ENCODE assay signal across 9 cellular contexts in the genomic region with DNA sequence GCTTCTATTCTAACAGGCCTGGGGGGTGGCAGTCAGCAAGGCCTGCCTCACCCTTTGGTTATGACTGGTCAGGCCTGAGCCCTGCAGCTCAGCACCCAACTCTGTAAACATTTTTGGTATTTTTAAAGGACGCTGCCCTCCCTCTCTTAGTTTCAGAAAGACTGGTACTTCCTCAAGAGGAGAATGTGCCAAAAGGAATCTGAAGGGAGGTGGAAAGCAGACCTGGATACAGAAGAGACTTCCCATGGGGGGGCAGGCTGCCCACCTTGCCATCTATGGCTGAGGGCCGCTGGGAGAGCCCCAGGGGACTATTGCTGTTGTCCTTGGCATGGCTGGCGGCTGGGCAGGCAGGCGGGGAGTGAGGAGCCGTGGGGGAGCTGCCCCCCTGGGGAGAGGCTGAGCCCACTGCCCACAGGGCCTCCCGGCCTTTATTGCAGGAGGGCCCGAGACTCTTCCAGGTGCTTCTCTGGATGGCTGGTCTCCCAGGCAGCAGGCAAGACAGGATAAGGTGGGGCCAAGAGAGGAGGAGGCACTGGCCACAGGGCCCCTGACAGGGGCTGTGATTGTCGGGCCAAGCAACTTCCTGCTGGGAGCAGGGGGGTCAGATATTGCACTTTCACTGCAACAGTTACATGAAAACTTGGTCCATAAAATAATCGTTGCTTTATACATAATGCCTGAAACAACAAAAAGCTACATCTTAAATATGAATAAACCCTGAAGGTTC. TPM values are rescaled to one million over a fixed set of nuclear protein-coding genes. Genes with fewer than 3 reads are reported as not detected.
A peak's percentile ranks its signal among the peaks of the same experiment; 100 is the strongest.
DNase-seq lines count a peak whose midpoint lies in the region; ATAC-seq and TF ChIP-seq lines count a peak whose summit lies in the region.
"Had no signal": no experiment of that assay in that cellular context is flagged by ENCODE, and none has a peak within 500 bp of the region (broad histone marks: within the 10 kb centered on the region; RNA-seq: fewer than 3 reads in every experiment).

No MANE protein-coding gene starts in this region.

- no peak overlapping the region for H3K18ac ChIP-seq in mesenchymal stem cell (ENCODE audit: low read depth in 1 of 2, low read length in 2 of 2)

- TF ChIP-seq CTCF in ascending aorta (IDR thresholded peaks at IDR 0.05) (no peak), tibial artery (IDR thresholded peaks at IDR 0.05) (no peak)

- no peak overlapping the region for H3K14ac ChIP-seq in mesenchymal stem cell (ENCODE audit: low read length in 2 of 2)

- 67% methylated on average over 9 of the region's 9 CpGs for WGBS in mesenchymal stem cell

- peak overlapping the region; percentile 43 for H4K8ac ChIP-seq in mesenchymal stem cell (ENCODE audit: low read length)

- H3K9me3 Mint-ChIP-seq in activated T-cell treated with anti-CD3 and anti-CD28 coated beads, Interleukin-2, amount 50 U/mL, for 24 hours: no peaks in the 10 kb centered on the region

- peak overlapping the region in 1 of 2 experiments; percentile 15 for H3K4ac ChIP-seq in mesenchymal stem cell (ENCODE audit: low read depth in 1 of 2, low read length in 2 of 2)

- no peak for ATAC-seq in GM18519 (IDR thresholded peaks at IDR 0.05; ENCODE audit: low FRiP score, unreplicated experiment)

- peak overlapping the region in 1 of 2 experiments; percentile 54 for H2BK12ac ChIP-seq in mesenchymal stem cell (ENCODE audit: low read length in 2 of 2)

- peaks cover 12% of the 10 kb centered on the region for H3K79me1 ChIP-seq in mesenchymal stem cell (replicated peaks; ENCODE audit: low read length, poor library complexity, severe bottlenecking)

- H3K4me3 Mint-ChIP-seq in activated T-cell treated with anti-CD3 and anti-CD28 coated beads, Interleukin-2, amount 50 U/mL, for 24 hours: peak overlapping the region; percentile 93

- H3K27me3 Mint-ChIP-seq in activated T-cell treated with anti-CD3 and anti-CD28 coated beads, Interleukin-2, amount 50 U/mL, for 24 hours: no peaks in the 10 kb centered on the region

- H3K9me3 ChIP-seq in ascending aorta (no peaks in the 10 kb centered on the region), mesenchymal stem cell (ENCODE audit: control insufficient read depth, low read length) (no peaks in the 10 kb centered on the region), tibial artery (no peaks in the 10 kb centered on the region)

- no peak overlapping the region for H2BK120ac ChIP-seq in mesenchymal stem cell (ENCODE audit: low read depth, low read length)

- H3K4me3 ChIP-seq in ascending aorta (peak overlapping the region; percentile 37 to 95), mesenchymal stem cell (ENCODE audit: insufficient read depth in 1 of 2, low read depth in 1 of 2, low read length in 2 of 2) (peak overlapping the region in 1 of 2 experiments; percentile 57), tibial artery (peak overlapping the region; percentile 7 to 24)

- H3K4me1 Mint-ChIP-seq in activated T-cell treated with anti-CD3 and anti-CD28 coated beads, Interleukin-2, amount 50 U/mL, for 24 hours (ENCODE audit: low read depth): peaks cover 44% of the 10 kb centered on the region

- H3K36me3 ChIP-seq in ascending aorta (peaks cover 21 to 34% of the 10 kb centered on the region in 2 donors), mesenchymal stem cell (ENCODE audit: control insufficient read depth in 1 of 2, insufficient read depth in 2 of 2, low read depth in 1 of 2, low read length in 2 of 2) (peaks cover 38 to 68% of the 10 kb centered on the region in 2 experiments), tibial artery (peaks cover 0 to 53% (median 32%) of the 10 kb centered on the region in 3 donors)

- H3K27me3 ChIP-seq in ascending aorta (no peaks in the 10 kb centered on the region), mesenchymal stem cell (ENCODE audit: control insufficient read depth in 1 of 2, insufficient read depth in 1 of 2, low read length in 2 of 2) (no peaks in the 10 kb centered on the region), tibial artery (no peaks in the 10 kb centered on the region)

- H3K4me2 ChIP-seq in mesenchymal stem cell (ENCODE audit: low read length, poor library complexity, severe bottlenecking): no peak overlapping the region

- H3K23ac ChIP-seq in mesenchymal stem cell (ENCODE audit: low read length in 2 of 2): peak overlapping the region in 1 of 2 experiments; percentile 26

- H2BK15ac ChIP-seq in mesenchymal stem cell (ENCODE audit: low read depth, poor library complexity, severe bottlenecking): no peak overlapping the region

- H3K9ac ChIP-seq in mesenchymal stem cell (ENCODE audit: low read length): peak overlapping the region; percentile 71

- no peak for DNase-seq in activated T-cell treated with anti-CD3 and anti-CD28 coated beads, Interleukin-2, amount 50 U/mL, for 24 hours
- no peak for DNase-seq in activated T-cell treated with anti-CD3 and anti-CD28 coated beads, Interleukin-2, amount 50 U/mL, for 48 hours
- DNase-seq in ascending aorta (ENCODE audit: low spot score in 2 of 2) (no peak), mesenchymal stem cell (no peak), tibial artery (peak in 1 of 2 donors; percentile 87), NCI-H187 treated with DMSO at 0.1 percent for 48 hours (lab: John Stamatoyannopoulos, UW) (no peak)
- no peak for DNase-seq in activated CD4-positive, alpha-beta T cell treated with anti-CD3 and anti-CD28 coated beads, Interleukin-2, amount 50 U/mL, for 4 hours
- DNase-seq: stimulated activated CD4-positive, alpha-beta T cell treated with anti-CD3 and anti-CD28 coated beads, Interleukin-4, amount 100 ng/mL, for 24 hours had no signal

- H3K36me3 Mint-ChIP-seq in activated T-cell treated with anti-CD3 and anti-CD28 coated beads, Interleukin-2, amount 50 U/mL, for 24 hours (ENCODE audit: low read depth): peaks cover 61% of the 10 kb centered on the region

- H4K91ac ChIP-seq in mesenchymal stem cell (ENCODE audit: low read length): no peak overlapping the region

- peak overlapping the region; percentile 91 for H3K27ac Mint-ChIP-seq in activated T-cell treated with anti-CD3 and anti-CD28 coated beads, Interleukin-2, amount 50 U/mL, for 24 hours

- H2BK5ac ChIP-seq in mesenchymal stem cell (ENCODE audit: low read depth, low read length, poor library complexity, severe bottlenecking): peak overlapping the region; percentile 25

- H3K27ac ChIP-seq in ascending aorta (peak overlapping the region; percentile 93 to 95), mesenchymal stem cell (ENCODE audit: low read length, poor library complexity, severe bottlenecking) (no peak overlapping the region), tibial artery (peak overlapping the region; percentile 96 to 98)

- H3K4me1 ChIP-seq in ascending aorta (peaks cover 27 to 54% of the 10 kb centered on the region in 2 donors), mesenchymal stem cell (ENCODE audit: control insufficient read depth, insufficient read depth, low read depth, low read length) (peaks cover 48% of the 10 kb centered on the region), tibial artery (peaks cover 11 to 61% (median 58%) of the 10 kb centered on the region in 4 donors)

- H2AK5ac ChIP-seq in mesenchymal stem cell (ENCODE audit: low read length, severe bottlenecking): no peak overlapping the region

- intact Hi-C loops in ascending aorta (cut with DNase I) (loop anchor here (2.0 kb wide), 1 partner anchor 249 kb away; the partner anchor contains the start of genes MPHOSPH9 and MTRFR), tibial artery (cut with DNase I; ENCODE audit: low total_unique reads) (loop anchor here (10.0 kb wide), 1 partner anchor 161 kb away; no protein-coding TSS in a partner anchor)

- H2AFZ ChIP-seq in mesenchymal stem cell (ENCODE audit: low read depth, low read length): no peak overlapping the region

RNA-seq across cellular contexts. Expression of gene ARL6IP4, which starts 3.5 kb away (rescaled TPM):
- 197 TPM for total RNA-seq in ascending aorta
- 142 TPM for polyA plus RNA-seq in mesenchymal stem cell (2013, experiment 1 of 2)
- polyA plus RNA-seq in mesenchymal stem cell (2013, experiment 2 of 2): 146 TPM

RNA-seq across cellular contexts. Expression of gene OGFOD2, which starts 8.9 kb away (rescaled TPM):
- 19.6 TPM for total RNA-seq in ascending aorta
- 5.8 TPM for polyA plus RNA-seq in mesenchymal stem cell (2013, experiment 1 of 2)
- 6.2 TPM for polyA plus RNA-seq in mesenchymal stem cell (2013, experiment 2 of 2)

RNA-seq across cellular contexts. Expression of gene ABCB9, which starts 17.7 kb away (rescaled TPM):
- 19.6 TPM for total RNA-seq in ascending aorta
- polyA plus RNA-seq in mesenchymal stem cell (2013, experiment 1 of 2): 4.3 TPM
- polyA plus RNA-seq in mesenchymal stem cell (2013, experiment 2 of 2): 4.2 TPM
